1 cellular context compared by ENCODE assay signal in genomic region chr2:65436169-65436824, GRCh38.
A peak's percentile ranks its signal among the peaks of the same experiment; 100 is the strongest.
TF ChIP-seq lines count a peak whose summit lies in the region.

No MANE protein-coding gene starts in this region.

TF ChIP-seq in HepG2, 621 proteins besides CTCF, POLR2A, EP300 and RAD21 (continued from another document and continues in another):
- TF ChIP-seq ZSCAN5A (CRISPR knock-in tag; IDR thresholded peaks at IDR 0.05; ENCODE audit: borderline replicate concordance) (peak; percentile 88), PTBP1 (IDR thresholded peaks at IDR 0.05; ENCODE audit: low read depth, low read length, poor library complexity, severe bottlenecking) (peak; percentile 56), ZBTB3 (CRISPR knock-in tag; IDR thresholded peaks at IDR 0.05; ENCODE audit: borderline replicate concordance, low read depth) (no peak), PRDM4 (CRISPR knock-in tag; IDR thresholded peaks at IDR 0.05; ENCODE audit: borderline replicate concordance) (no peak), PAWR (CRISPR knock-in tag; IDR thresholded peaks at IDR 0.05; ENCODE audit: borderline replicate concordance) (no peak), PATZ1 (CRISPR knock-in tag; IDR thresholded peaks at IDR 0.05) (peak; percentile 95), ZMAT5 (CRISPR knock-in tag; IDR thresholded peaks at IDR 0.05; ENCODE audit: borderline replicate concordance, low read depth) (no peak), KLF13 (CRISPR knock-in tag; IDR thresholded peaks at IDR 0.05) (no peak), FOXM1 (CRISPR knock-in tag; IDR thresholded peaks at IDR 0.05) (no peak), HOXA3 (CRISPR knock-in tag; IDR thresholded peaks at IDR 0.05) (peak; percentile 86), ZNF3 (CRISPR knock-in tag; IDR thresholded peaks at IDR 0.05) (no peak), ZMYM3 (CRISPR knock-in tag; IDR thresholded peaks at IDR 0.05) (no peak), ZNF329 (CRISPR knock-in tag; IDR thresholded peaks at IDR 0.05; ENCODE audit: low read depth) (no peak), ZSCAN22 (CRISPR knock-in tag; IDR thresholded peaks at IDR 0.05) (no peak), PLSCR1 (CRISPR knock-in tag; IDR thresholded peaks at IDR 0.05; ENCODE audit: borderline replicate concordance) (peak; percentile 12; the same call in 1 of the 2 replicates), ZBTB43 (CRISPR knock-in tag; conservative IDR thresholded peaks at IDR 0.05) (peak; percentile 68; the same call in 1 of the 2 replicates), TFAP4 (IDR thresholded peaks at IDR 0.05; ENCODE audit: borderline replicate concordance, low read depth) (peak; percentile 76), UBTF (CRISPR knock-in tag; IDR thresholded peaks at IDR 0.05) (no peak; the same call in 1 of the 2 replicates), ZIK1 (CRISPR knock-in tag; IDR thresholded peaks at IDR 0.05; ENCODE audit: borderline replicate concordance, low read depth) (no peak), ZNF546 (CRISPR knock-in tag; conservative IDR thresholded peaks at IDR 0.05) (peak; percentile 54; the same call in 1 of the 2 replicates), CHD4 (IDR thresholded peaks at IDR 0.05; ENCODE audit: borderline replicate concordance, low read length) (0 out of 2 replicates have a peak, but pooled peaks have one; percentile 43), ZNF547 (CRISPR knock-in tag; IDR thresholded peaks at IDR 0.05) (no peak; the same call in 1 of the 2 replicates), ZFY (CRISPR knock-in tag; IDR thresholded peaks at IDR 0.05) (peak; percentile 82), ZBTB20 (CRISPR knock-in tag; IDR thresholded peaks at IDR 0.05; ENCODE audit: borderline replicate concordance, low read depth) (peak; percentile 88; the same call in 1 of the 2 replicates), DZIP1 (CRISPR knock-in tag; IDR thresholded peaks at IDR 0.05) (no peak), ELF3 (CRISPR knock-in tag; IDR thresholded peaks at IDR 0.05) (peak; percentile 9; the same call in 1 of the 2 replicates), AGO1 (IDR thresholded peaks at IDR 0.05; ENCODE audit: low read depth, low read length, poor library complexity, severe bottlenecking) (peak; percentile 42), DNMT3B (CRISPR knock-in tag; conservative IDR thresholded peaks at IDR 0.05) (peak; percentile 43; the same call in 1 of the 2 replicates), GABPA (IDR thresholded peaks at IDR 0.05; ENCODE audit: low read depth, low read length) (peak; percentile 49), GABPA (CRISPR knock-in tag; IDR thresholded peaks at IDR 0.05; ENCODE audit: low read depth) (peak; percentile 84), ZSCAN20 (CRISPR knock-in tag; IDR thresholded peaks at IDR 0.05; ENCODE audit: borderline replicate concordance) (0 out of 2 replicates have a peak, but pooled peaks have one; percentile 88), ZNF839 (CRISPR knock-in tag; IDR thresholded peaks at IDR 0.05; ENCODE audit: borderline replicate concordance) (0 out of 2 replicates have a peak, but pooled peaks have one; percentile 31), ZNF749 (CRISPR knock-in tag; IDR thresholded peaks at IDR 0.05; ENCODE audit: borderline replicate concordance) (peak; percentile 50; the same call in 1 of the 2 replicates), ELK4 (CRISPR knock-in tag; IDR thresholded peaks at IDR 0.05; ENCODE audit: borderline replicate concordance) (no peak), ZNF230 (CRISPR knock-in tag; IDR thresholded peaks at IDR 0.05) (0 out of 2 replicates have a peak, but pooled peaks have one; percentile 37), EED (CRISPR knock-in tag; IDR thresholded peaks at IDR 0.05) (peak; percentile 54; the same call in 1 of the 2 replicates), ZNF777 (CRISPR knock-in tag; IDR thresholded peaks at IDR 0.05) (peak; percentile 85), STAT5B (CRISPR knock-in tag; IDR thresholded peaks at IDR 0.05) (no peak), CBX5 (CRISPR knock-in tag; IDR thresholded peaks at IDR 0.05; ENCODE audit: borderline replicate concordance) (peak; percentile 57; the same call in 1 of the 2 replicates), YEATS4 (CRISPR knock-in tag; IDR thresholded peaks at IDR 0.05; ENCODE audit: borderline replicate concordance) (peak; percentile 92), NAIF1 (CRISPR knock-in tag; IDR thresholded peaks at IDR 0.05; ENCODE audit: borderline replicate concordance) (no peak), HNRNPK (IDR thresholded peaks at IDR 0.05; ENCODE audit: low read depth, low read length, poor library complexity, severe bottlenecking) (no peak), CCDC6 (CRISPR knock-in tag; IDR thresholded peaks at IDR 0.05) (peak; percentile 45; the same call in 1 of the 2 replicates)
